1 cellular context compared by ENCODE assay signal in the genomic region with DNA sequence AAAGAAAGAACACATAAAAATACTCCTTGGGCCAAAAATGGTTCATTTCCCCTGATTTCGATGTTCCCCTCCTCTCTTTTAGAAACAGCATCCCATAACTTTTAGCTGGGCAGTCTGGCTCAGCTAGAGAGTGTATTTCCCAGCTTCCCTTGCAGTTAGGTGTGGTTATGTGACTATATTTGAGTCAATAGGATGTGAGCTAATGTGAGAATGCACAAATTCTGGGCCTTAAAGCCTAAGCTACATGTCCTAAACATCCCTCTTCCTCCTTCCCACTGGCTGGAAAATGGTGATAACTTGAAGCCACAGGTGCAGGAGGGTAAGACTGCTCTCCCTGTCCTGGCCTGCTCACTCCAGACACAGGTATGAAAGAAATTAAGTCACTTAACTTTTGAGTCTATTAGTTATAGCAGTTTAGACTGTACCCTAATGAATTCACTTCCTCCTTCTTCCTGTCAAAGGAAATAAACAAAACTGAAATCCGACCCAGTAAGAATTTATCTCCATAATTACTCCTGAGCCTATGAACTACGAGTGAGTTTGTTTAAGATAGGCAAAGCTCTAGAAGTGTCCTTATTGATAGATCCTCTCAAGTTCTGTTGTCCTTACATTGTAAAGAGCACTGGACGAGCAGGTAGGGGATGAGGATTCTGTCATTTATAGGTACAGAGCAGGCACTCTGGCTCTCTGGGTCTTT.
TF ChIP-seq lines count a peak whose summit lies in the region.

No MANE protein-coding gene starts in this region.

TF ChIP-seq in H1, 55 proteins besides CTCF, POLR2A, EP300 and RAD21:
- TF ChIP-seq RBBP5 (IDR thresholded peaks at IDR 0.05; ENCODE audit: borderline replicate concordance, low read depth, low read length), result no peak
- TF ChIP-seq KDM1A (IDR thresholded peaks at IDR 0.05; ENCODE audit: borderline replicate concordance, low read length), result no peak
- TF ChIP-seq, protein P1, sequence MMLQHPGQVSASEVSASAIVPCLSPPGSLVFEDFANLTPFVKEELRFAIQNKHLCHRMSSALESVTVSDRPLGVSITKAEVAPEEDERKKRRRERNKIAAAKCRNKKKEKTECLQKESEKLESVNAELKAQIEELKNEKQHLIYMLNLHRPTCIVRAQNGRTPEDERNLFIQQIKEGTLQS (IDR thresholded peaks at IDR 0.05; ENCODE audit: insufficient read depth, low read depth, low read length), result no peak
- TF ChIP-seq RFX5 (IDR thresholded peaks at IDR 0.05; ENCODE audit: borderline replicate concordance, low read depth, low read length), result no peak
